1 cellular context compared by ENCODE assay signal in genomic region chr5:173858025-173858674, GRCh38.
TF ChIP-seq lines count a peak whose summit lies in the region.

No MANE protein-coding gene starts in this region.

TF ChIP-seq in K562, 482 proteins besides CTCF, POLR2A, EP300 and RAD21 (continues in another document):
- TF ChIP-seq ZC3H8 (IDR thresholded peaks at IDR 0.05): 0 out of 2 replicates have a peak, but pooled peaks have one; percentile 11
- TF ChIP-seq PKNOX1 (IDR thresholded peaks at IDR 0.05): peak; percentile 46; the same call in 1 of the 2 replicates
- 0 out of 2 replicates have a peak, but pooled peaks have one; percentile 31 for TF ChIP-seq POLR2G (IDR thresholded peaks at IDR 0.05; ENCODE audit: low read depth, low read length)
- 0 out of 2 replicates have a peak, but pooled peaks have one; percentile 7 for TF ChIP-seq ADNP (tag; IDR thresholded peaks at IDR 0.05)
- no peak for TF ChIP-seq ZNF444 (CRISPR knock-in tag; IDR thresholded peaks at IDR 0.05)
- peak; percentile 22 for TF ChIP-seq DPF2 (IDR thresholded peaks at IDR 0.05)
- peak; percentile 85 for TF ChIP-seq MECOM (CRISPR knock-in tag; IDR thresholded peaks at IDR 0.05)
- no peak for TF ChIP-seq KDM1A (IDR thresholded peaks at IDR 0.05)
- no peak for TF ChIP-seq RERE (CRISPR knock-in tag; IDR thresholded peaks at IDR 0.05; ENCODE audit: borderline replicate concordance)
- no peak for TF ChIP-seq RFX1 (IDR thresholded peaks at IDR 0.05)
- no peak for TF ChIP-seq CXXC5 (CRISPR knock-in tag; IDR thresholded peaks at IDR 0.05)
- no peak for TF ChIP-seq ZBTB7A (IDR thresholded peaks at IDR 0.05; ENCODE audit: borderline replicate concordance, control insufficient read depth, low read depth, low read length)
- TF ChIP-seq TBP (optimal IDR thresholded peaks at IDR 0.05; ENCODE audit: low read depth, low read length): peak; percentile 89
- peak in 1 of 2 experiments; percentile 82; a peak in 1 of 4 replicates for TF ChIP-seq BCLAF1 (IDR thresholded peaks at IDR 0.05; ENCODE audit: borderline replicate concordance in 1 of 2, control insufficient read depth in 1 of 2, low read depth in 2 of 2, low read length in 1 of 2)
- TF ChIP-seq HNRNPK (IDR thresholded peaks at IDR 0.05; ENCODE audit: low read depth, low read length, poor library complexity, severe bottlenecking): no peak
- TF ChIP-seq MNT (conservative IDR thresholded peaks at IDR 0.05): no peak
- TF ChIP-seq KAT7 (CRISPR knock-in tag; IDR thresholded peaks at IDR 0.05; ENCODE audit: borderline replicate concordance): no peak
- TF ChIP-seq VEZF1 (CRISPR knock-in tag; IDR thresholded peaks at IDR 0.05): no peak
- no peak for TF ChIP-seq ZNF140 (CRISPR knock-in tag; IDR thresholded peaks at IDR 0.05)
- 0 out of 2 replicates have a peak, but pooled peaks have one; percentile 9 for TF ChIP-seq ZBTB40 (IDR thresholded peaks at IDR 0.05)
- TF ChIP-seq ZBTB40 (CRISPR knock-in tag; IDR thresholded peaks at IDR 0.05): no peak
- TF ChIP-seq NFE2 (IDR thresholded peaks at IDR 0.05; ENCODE audit: low read depth): no peak
- TF ChIP-seq PBX2 (CRISPR knock-in tag; IDR thresholded peaks at IDR 0.05; ENCODE audit: low read depth): no peak
- peak; percentile 34; the same call in 1 of the 2 replicates for TF ChIP-seq PBX2 (tag; conservative IDR thresholded peaks at IDR 0.05; ENCODE audit: low read depth)
- TF ChIP-seq MEIS2 (IDR thresholded peaks at IDR 0.05; ENCODE audit: partially characterized antibody): peak; percentile 66
- no peak for TF ChIP-seq HMBOX1 (IDR thresholded peaks at IDR 0.05)
- TF ChIP-seq POLR2AphosphoS5 (IDR thresholded peaks at IDR 0.05; ENCODE audit: control insufficient read depth, insufficient read depth, low read depth, low read length): peak; percentile 46
